Comparison of ENCODE assay signal across 12 cellular contexts in the genomic region with DNA sequence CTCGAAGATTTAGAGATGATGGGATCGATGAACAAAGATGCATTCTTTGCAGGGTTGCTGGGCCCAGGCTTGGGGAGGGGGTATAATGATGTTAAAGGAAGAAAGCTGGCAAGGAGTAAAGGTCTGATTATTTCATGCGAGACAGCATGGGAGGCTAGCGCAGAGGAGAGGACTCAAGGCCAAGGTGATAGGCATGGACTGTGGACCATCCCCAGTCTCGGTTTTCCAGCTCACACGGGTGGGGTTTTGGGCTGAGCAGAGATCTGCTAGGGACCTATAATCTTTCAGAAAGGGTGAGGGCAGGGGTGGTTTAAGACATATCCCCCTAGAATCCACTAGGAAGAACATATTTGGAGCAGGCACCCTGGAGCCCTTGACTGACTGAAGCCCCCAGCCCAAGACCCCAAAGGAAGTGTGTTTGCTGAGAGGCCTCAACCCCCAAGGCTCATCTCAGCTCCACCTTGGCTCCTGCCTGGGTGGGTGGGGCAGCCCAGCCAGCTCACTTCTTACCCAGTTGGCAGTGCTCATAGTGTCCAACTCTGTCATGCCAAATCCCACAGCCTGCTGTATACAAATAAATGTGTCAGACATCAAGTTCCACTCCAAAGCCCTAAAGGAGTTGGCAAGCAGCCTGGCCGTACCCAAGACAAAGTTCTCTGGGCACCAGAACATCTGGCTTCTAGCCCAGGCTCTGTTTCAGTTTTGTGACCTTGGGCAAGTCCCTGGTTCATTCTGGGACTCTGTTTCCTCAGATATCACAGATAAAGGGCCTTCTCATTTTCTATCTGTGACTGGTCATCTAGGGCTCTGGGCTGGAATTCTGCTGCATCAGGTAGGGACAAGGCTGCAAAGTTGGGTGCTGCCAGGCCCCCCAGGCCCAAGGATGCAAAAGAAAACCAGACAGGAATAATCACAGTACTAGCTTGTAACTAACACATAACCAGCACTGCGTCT. TPM values are rescaled to one million over a fixed set of nuclear protein-coding genes. Genes with fewer than 3 reads are reported as not detected.
DNase-seq lines count a peak whose midpoint lies in the region; ATAC-seq and TF ChIP-seq lines count a peak whose summit lies in the region.
"Had no signal": no experiment of that assay in that cellular context is flagged by ENCODE, and none has a peak within 500 bp of the region (broad histone marks: within the 10 kb centered on the region; RNA-seq: fewer than 3 reads in every experiment).

No MANE protein-coding gene starts in this region.

- H3K18ac ChIP-seq in H9 (ENCODE audit: insufficient read length, low read depth, low read length), result no peak overlapping the region

- H3K9me3 Mint-ChIP-seq in H9, result no peaks in the 10 kb centered on the region; a peak in 1 of 5 replicates

- H3T11ph ChIP-seq in H9 (ENCODE audit: low read length), result no peak overlapping the region

- no peak for TF ChIP-seq EP300 in gastroesophageal sphincter (IDR thresholded peaks at IDR 0.05)

- no peak overlapping the region for H3K4me3 Mint-ChIP-seq in H9

- H3K4me3 ChIP-seq in gastroesophageal sphincter (no peak overlapping the region), psoas muscle (no peak overlapping the region)

- no peak overlapping the region for H4K91ac ChIP-seq in H9 (ENCODE audit: insufficient read length, low read depth, low read length)

- H3K27me3 ChIP-seq in gastroesophageal sphincter (no peaks in the 10 kb centered on the region), psoas muscle (ENCODE audit: insufficient read depth in 3 of 3, low read length in 2 of 3) (no peaks in the 10 kb centered on the region), H9 (ENCODE audit: insufficient read depth, low read length) (no peaks in the 10 kb centered on the region)

- H3K27ac ChIP-seq in gastroesophageal sphincter, result peak overlapping the region in 3 of 4 donors; percentile 20 to 71 (median 69)
- H3K27ac ChIP-seq in psoas muscle, result peak overlapping the region; percentile 79
- H3K27ac ChIP-seq in H9 (ENCODE audit: insufficient read length, low read depth, low read length), result no peak overlapping the region

- H3K79me2 ChIP-seq in H9 (ENCODE audit: insufficient read depth, low read length), result no peaks in the 10 kb centered on the region

- no peak overlapping the region for H3K9ac ChIP-seq in H9 (ENCODE audit: extremely low read depth, insufficient read length, low read length)

- no peak overlapping the region for H2BK20ac ChIP-seq in H9 (ENCODE audit: low read depth, low read length, poor library complexity, severe bottlenecking)

- H3K56ac ChIP-seq in H9 (ENCODE audit: insufficient read length, low read depth, low read length), result no peak overlapping the region

- peaks cover 0 to 71% (median 17%) of the 10 kb centered on the region in 3 donors for H3K4me1 ChIP-seq in gastroesophageal sphincter
- peaks cover 42% of the 10 kb centered on the region for H3K4me1 ChIP-seq in psoas muscle
- H3K4me1 ChIP-seq in H9 (ENCODE audit: insufficient read depth, low read length), result peaks cover 2% of the 10 kb centered on the region; the same call in 1 of the 2 replicates

- H2AFZ ChIP-seq in H9 (ENCODE audit: low read length), result no peak overlapping the region

- H3K27me3 Mint-ChIP-seq in H9 (ENCODE audit: low read depth), result no peaks in the 10 kb centered on the region

- no peak overlapping the region for H4K8ac ChIP-seq in H9 (replicated peaks; ENCODE audit: insufficient read length, low read depth, low read length)

- no peak for TF ChIP-seq POLR2A in gastroesophageal sphincter (IDR thresholded peaks at IDR 0.05)

- H3K4me2 ChIP-seq in H9 (ENCODE audit: insufficient read depth, insufficient read length, low read length), result no peak overlapping the region

- no peaks in the 10 kb centered on the region for H3K36me3 ChIP-seq in gastroesophageal sphincter
- no peaks in the 10 kb centered on the region for H3K36me3 ChIP-seq in psoas muscle (ENCODE audit: insufficient read depth in 1 of 2, low read depth in 1 of 2)

- no peak overlapping the region for H3K23ac ChIP-seq in H9 (ENCODE audit: insufficient read length, low read depth, low read length)

- H3K14ac ChIP-seq in H9 (ENCODE audit: insufficient read depth, low read length), result no peak overlapping the region

- H3K79me1 ChIP-seq in H9 (ENCODE audit: insufficient read depth, low read depth, low read length, poor library complexity, severe bottlenecking), result no peaks in the 10 kb centered on the region

- TF ChIP-seq CTCF in gastroesophageal sphincter (IDR thresholded peaks at IDR 0.05) (no peak), psoas muscle (IDR thresholded peaks at IDR 0.05) (no peak), H9 (conservative IDR thresholded peaks at IDR 0.05) (no peak), omental fat pad (IDR thresholded peaks at IDR 0.05) (no peak)

- H2AK5ac ChIP-seq in H9 (ENCODE audit: insufficient read length, low read length), result no peak overlapping the region

- 63 to 73% methylated on average over 7 to 8 of the region's 8 CpGs for WGBS in gastroesophageal sphincter (ENCODE audit: low coverage in 1 of 2), 2 donors
- WGBS in psoas muscle, 3 donors, result 37 to 61% (median 42%) methylated on average over 8 of the region's 8 CpGs
- WGBS in H9 (ENCODE audit: extremely low coverage, insufficient read length, low lambda C conversion rate), result no CpG with 5 or more reads among the region's 8 CpGs

- ATAC-seq in gastroesophageal sphincter (peak; percentile 76), psoas muscle (peak; percentile 80 to 87 (median 82)), omental fat pad (ENCODE audit: low FRiP score) (no peak), GM18867 (IDR thresholded peaks at IDR 0.05; ENCODE audit: unreplicated experiment) (no peak)

- no peak overlapping the region for H2BK120ac ChIP-seq in H9 (ENCODE audit: low read depth, low read length, poor library complexity, severe bottlenecking)

- H3K9me3 ChIP-seq in gastroesophageal sphincter (no peaks in the 10 kb centered on the region), psoas muscle (no peaks in the 10 kb centered on the region), H9 (ENCODE audit: control insufficient read depth, low read depth, low read length) (no peaks in the 10 kb centered on the region)

- no peaks in the 10 kb centered on the region for H3K36me3 Mint-ChIP-seq in H9 (ENCODE audit: insufficient read depth in 1 of 3, low read depth in 3 of 3)

- no peak overlapping the region for H3K4ac ChIP-seq in H9 (ENCODE audit: low read depth, low read length)

- H3K23me2 ChIP-seq in H9 (ENCODE audit: insufficient read length, low read depth, low read length, poor library complexity, severe bottlenecking), result no peaks in the 10 kb centered on the region

- H4K5ac ChIP-seq in H9 (ENCODE audit: insufficient read length, low read depth, low read length), result no peak overlapping the region

- no peak overlapping the region for H3K27ac Mint-ChIP-seq in H9

- H2BK12ac ChIP-seq in H9 (ENCODE audit: insufficient read length, low read depth, low read length), result no peak overlapping the region

- no peak overlapping the region for H2BK15ac ChIP-seq in H9 (ENCODE audit: low read depth, low read length)

- H2BK5ac ChIP-seq in H9 (ENCODE audit: insufficient read length, low read length), result no peak overlapping the region

- intact Hi-C loops in psoas muscle (cut with DNase I), result no loop called here

- H4K20me1 ChIP-seq in H9 (ENCODE audit: control insufficient read depth, insufficient read depth, insufficient read length), result no peaks in the 10 kb centered on the region

- H3K4me1 Mint-ChIP-seq in H9, result peaks cover 13 to 23% of the 10 kb centered on the region in 2 experiments

- DNase-seq in DMS 273 treated with DMSO at 0.1 percent for 48 hours (lab: John Stamatoyannopoulos, UW) (peak; percentile 40), RPMI8226 (peak; percentile 81), psoas muscle (peak; percentile 74 to 90), H9 (no peak), omental fat pad (ENCODE audit: low spot score) (no peak), NCI-H345 treated with DMSO at 0.1 percent for 48 hours (lab: John Stamatoyannopoulos, UW; ENCODE audit: unreplicated experiment) (no peak)
- DNase-seq: COR-L47, NCI-H1105 treated with DMSO at 0.1 percent for 48 hours, SW 1271 had no signal

RNA-seq across cellular contexts. Expression of a gene that starts 17.8 kb away (rescaled TPM):
- total RNA-seq in gastroesophageal sphincter (1 to 10 TPM in 3 of 4 donors, under 1 TPM in 1; 0.67 to 6.4 (median 1.9) TPM), psoas muscle (under 1 TPM in 1 of 4 donors, not detected in 3; 0.12 TPM), H9 (2021) (2.2 and 3.2 TPM in 2 replicates), omental fat pad (not detected)
- polyA plus RNA-seq in psoas muscle, result under 1 TPM; 0.43 to 0.64 (median 0.59) TPM
- total RNA-seq: subcutaneous adipose tissue had no signal

RNA-seq across cellular contexts. Expression of a gene that starts 47.8 kb away (rescaled TPM):
- 10 to 100 TPM in 3 of 4 donors, 1 to 10 TPM in 1; 9.9 to 33.9 (median 24.5) TPM for total RNA-seq in gastroesophageal sphincter
- 100 to 1,000 TPM in 3 of 4 donors, 10 to 100 TPM in 1; 78.5 to 263 (median 184) TPM for total RNA-seq in psoas muscle
- 100 to 1,000 TPM; 154 to 276 (median 188) TPM for polyA plus RNA-seq in psoas muscle
- total RNA-seq in H9 (2021), result 0.13 and 0.35 TPM in 2 replicates
- 10 to 100 TPM; 19.0 to 88.6 (median 28.9) TPM for total RNA-seq in omental fat pad

Comparison
In these comparisons a context has a peak if more than half of its experiments do, and no peak if none do; other contexts are left out.
1. DNase-seq: peak in DMS 273 treated with DMSO at 0.1 percent for 48 hours (single experiment), RPMI8226 (single experiment) and psoas muscle (2 of 2); none in H9 (single experiment), omental fat pad (single experiment) and NCI-H345 treated with DMSO at 0.1 percent for 48 hours (single experiment).
2. ATAC-seq: peak in gastroesophageal sphincter (single experiment) and psoas muscle (4 of 4); none in omental fat pad (single experiment) and GM18867 (single experiment).